ENCODE assay signal across 8 cellular contexts in genomic region chr4:25914670-25915358, GRCh38. TPM values are rescaled to one million over a fixed set of nuclear protein-coding genes. Genes with fewer than 3 reads are reported as not detected.
DNase-seq lines count a peak whose midpoint lies in the region; ATAC-seq, FAIRE-seq and TF ChIP-seq lines count a peak whose summit lies in the region.

No MANE protein-coding gene starts in this region.

- peak overlapping the region; percentile 95 for H3K27ac Mint-ChIP-seq in stimulated activated naive CD8-positive, alpha-beta T cell treated with anti-CD3 and anti-CD28 coated beads, Interleukin-15, Interleukin-2, amounts not matched to agents 100 ng/mL and 50 ng/mL, for 24 hours
- peak overlapping the region; percentile 99 for H3K27ac Mint-ChIP-seq in WTC11

- peaks cover 32% of the 10 kb centered on the region for H3K4me1 Mint-ChIP-seq in stimulated activated naive CD8-positive, alpha-beta T cell treated with anti-CD3 and anti-CD28 coated beads, Interleukin-15, Interleukin-2, amounts not matched to agents 100 ng/mL and 50 ng/mL, for 24 hours (ENCODE audit: low read depth)
- peaks cover 22% of the 10 kb centered on the region for H3K4me1 Mint-ChIP-seq in WTC11

- H3K4me3 ChIP-seq in iPS-11a (ENCODE audit: low read depth, low read length): peak overlapping the region; percentile 82

- no peak for FAIRE-seq in H54 (lab: Jason Lieb, UNC)

- no peaks in the 10 kb centered on the region for H3K9me3 Mint-ChIP-seq in stimulated activated naive CD8-positive, alpha-beta T cell treated with anti-CD3 and anti-CD28 coated beads, Interleukin-15, Interleukin-2, amounts not matched to agents 100 ng/mL and 50 ng/mL, for 24 hours
- no peaks in the 10 kb centered on the region for H3K9me3 Mint-ChIP-seq in WTC11

- CTCF ChIA-PET in WTC11 (lab: Charles Lee): interaction anchor here (1.0 to 2.3 kb wide), 5 partner anchors 13 to 79 kb away, joined by 3 to 11 read pairs (median 4); no protein-coding TSS in a partner anchor

- no peaks in the 10 kb centered on the region for H3K27me3 Mint-ChIP-seq in stimulated activated naive CD8-positive, alpha-beta T cell treated with anti-CD3 and anti-CD28 coated beads, Interleukin-15, Interleukin-2, amounts not matched to agents 100 ng/mL and 50 ng/mL, for 24 hours
- peaks cover 30% of the 10 kb centered on the region for H3K27me3 Mint-ChIP-seq in WTC11 (ENCODE audit: low read depth)

- H3K36me3 Mint-ChIP-seq in stimulated activated naive CD8-positive, alpha-beta T cell treated with anti-CD3 and anti-CD28 coated beads, Interleukin-15, Interleukin-2, amounts not matched to agents 100 ng/mL and 50 ng/mL, for 24 hours (ENCODE audit: low read depth): peaks cover 12% of the 10 kb centered on the region
- H3K36me3 Mint-ChIP-seq in WTC11: no peaks in the 10 kb centered on the region; the same call in 1 of the 2 replicates

- TF ChIP-seq CTCF in WTC11 (IDR thresholded peaks at IDR 0.05): no peak

- no peak for DNase-seq in stimulated activated naive CD8-positive, alpha-beta T cell treated with anti-CD3 and anti-CD28 coated beads, Interleukin-15, Interleukin-2, amounts not matched to agents 100 U/mL and 50 U/mL, for 24 hours
- DNase-seq in WTC11 (ENCODE audit: low spot score) (no peak), superior temporal gyrus (ENCODE audit: extremely low spot score) (peak; percentile 32), H54 (ENCODE audit: insufficient read length, low spot score) (no peak)
- DNase-seq in stimulated activated CD4-positive, alpha-beta T cell treated with anti-CD3 and anti-CD28 coated beads, Interleukin-4, amount 100 ng/mL, for 1 hour: no peak

- no peak for TF ChIP-seq POLR2A in H54 (IDR thresholded peaks at IDR 0.05; ENCODE audit: low read depth, low read length)

- peak overlapping the region; percentile 85 for H3K4me3 Mint-ChIP-seq in stimulated activated naive CD8-positive, alpha-beta T cell treated with anti-CD3 and anti-CD28 coated beads, Interleukin-15, Interleukin-2, amounts not matched to agents 100 ng/mL and 50 ng/mL, for 24 hours
- H3K4me3 Mint-ChIP-seq in WTC11: peak overlapping the region; percentile 98

- POLR2A ChIA-PET in WTC11 (lab: Charles Lee): interaction anchor here (1.2 to 1.5 kb wide), 2 partner anchors 53 to 86 kb away, joined by 3 to 4 read pairs; no protein-coding TSS in a partner anchor

- no peak for ATAC-seq in stimulated activated naive CD8-positive, alpha-beta T cell treated with anti-CD3 and anti-CD28 coated beads, Interleukin-15, Interleukin-2, amounts not matched to agents 100 U/mL and 50 U/mL, for 24 hours
- ATAC-seq in WTC11 (no peak), GM19023 (IDR thresholded peaks at IDR 0.05; ENCODE audit: unreplicated experiment) (no peak)

TF ChIP-seq in WTC11, 78 proteins besides CTCF, POLR2A, EP300 and RAD21:
- TF ChIP-seq ZNF138 (CRISPR knock-in tag; conservative IDR thresholded peaks at IDR 0.05): no peak
- 0 out of 2 replicates have a peak, but pooled peaks have one; percentile 1 for TF ChIP-seq PRRX2 (CRISPR knock-in tag; IDR thresholded peaks at IDR 0.05)
- no peak for TF ChIP-seq ETV6 (CRISPR knock-in tag; IDR thresholded peaks at IDR 0.05)
- TF ChIP-seq KAT7 (CRISPR knock-in tag; IDR thresholded peaks at IDR 0.05; ENCODE audit: borderline replicate concordance): 0 out of 2 replicates have a peak, but pooled peaks have one; percentile 26
- TF ChIP-seq ERG (CRISPR knock-in tag; IDR thresholded peaks at IDR 0.05): no peak
- no peak for TF ChIP-seq OVOL2 (CRISPR knock-in tag; IDR thresholded peaks at IDR 0.05; ENCODE audit: borderline replicate concordance)

RNA-seq across cellular contexts. Expression of gene SMIM20, which starts 0.8 kb away (rescaled TPM):
- 39.4 to 48.5 TPM (median 45.3 TPM) in 3 replicates for total RNA-seq in WTC11 (2021)

RNA-seq across cellular contexts. Expression of gene SEL1L3, which starts 52.0 kb away (rescaled TPM):
- total RNA-seq in WTC11 (2021): 31.5 to 36.3 TPM (median 35.1 TPM) in 3 replicates
